Comparison of ENCODE assay signal across 20 cellular contexts in the genomic region with DNA sequence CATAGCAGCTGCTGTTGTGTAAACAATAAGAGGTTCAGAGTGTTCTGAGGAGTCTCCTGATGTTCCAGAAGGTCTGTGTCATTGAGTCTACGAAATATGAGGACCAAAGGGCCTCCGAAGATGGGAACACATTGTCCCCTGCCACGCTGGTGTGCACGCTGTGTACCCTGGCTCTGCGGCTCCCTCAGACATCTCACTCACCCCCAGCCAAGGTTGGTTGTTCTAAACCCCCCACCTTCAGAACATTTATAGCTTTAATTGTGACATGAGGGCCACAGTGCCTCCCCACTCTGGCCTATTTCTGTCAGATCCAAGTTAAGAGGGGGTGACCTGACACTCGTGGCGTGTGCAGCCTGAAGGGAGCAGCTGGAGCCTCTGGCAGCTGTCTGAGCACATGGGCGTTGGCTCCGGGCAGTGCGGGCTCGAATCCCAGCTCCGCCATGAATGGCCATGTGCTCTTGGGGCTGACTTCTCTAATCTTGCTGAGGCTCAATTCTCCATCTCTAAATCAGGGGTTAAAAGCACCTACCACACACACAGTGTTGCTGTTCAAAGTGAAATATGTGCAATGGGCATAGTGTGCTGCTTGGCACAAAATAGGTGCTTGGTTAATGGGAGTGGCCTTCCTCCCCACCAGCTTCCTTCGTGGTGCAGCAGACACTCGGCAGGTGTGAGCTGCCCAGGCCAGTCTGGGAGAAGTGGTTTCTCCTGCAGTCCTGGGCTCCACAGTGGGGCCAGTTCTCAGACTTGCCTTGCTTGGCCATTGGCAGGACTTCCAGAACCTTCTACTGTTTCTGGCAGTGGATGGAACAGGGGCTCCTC. TPM values are rescaled to one million over a fixed set of nuclear protein-coding genes. Genes with fewer than 3 reads are reported as not detected.
DNase-seq lines count a peak whose midpoint lies in the region; ATAC-seq, FAIRE-seq and TF ChIP-seq lines count a peak whose summit lies in the region.
"Had no signal": no experiment of that assay in that cellular context is flagged by ENCODE, and none has a peak within 500 bp of the region (broad histone marks: within the 10 kb centered on the region; RNA-seq: fewer than 3 reads in every experiment).

No MANE protein-coding gene starts in this region.

- no peak for ATAC-seq in Panc1
- peak; percentile 32 for ATAC-seq in effector memory CD8-positive, alpha-beta T cell (replicated peaks)
- ATAC-seq: activated CD8-positive, alpha-beta T cell treated with anti-CD3 and anti-CD28 coated beads, Interleukin-2, amount 10 ng/mL, durations not matched to agents 7 days and 5 days; activated T-cell treated with anti-CD3 and anti-CD28 coated beads, Interleukin-2, amount 50 U/mL, for 72 hours had no signal

- TF ChIP-seq POLR2A in lower leg skin (IDR thresholded peaks at IDR 0.05) (no peak), testis (IDR thresholded peaks at IDR 0.05) (no peak)

- TF ChIP-seq CTCF in Panc1 (IDR thresholded peaks at IDR 0.05) (no peak), lower leg skin (IDR thresholded peaks at IDR 0.05) (no peak), testis (IDR thresholded peaks at IDR 0.05) (no peak), D721Med (IDR thresholded peaks at IDR 0.05; ENCODE audit: insufficient read depth, missing control alignments) (no peak), smooth muscle cell (IDR thresholded peaks at IDR 0.05; ENCODE audit: borderline replicate concordance, insufficient read depth, poor library complexity, severe bottlenecking) (no peak)

- H2AFZ ChIP-seq in smooth muscle cell (ENCODE audit: low read depth): no peak overlapping the region

- peaks cover 0 to 10% of the 10 kb centered on the region in 2 donors for H3K27me3 Mint-ChIP-seq in effector memory CD8-positive, alpha-beta T cell
- H3K27me3 Mint-ChIP-seq: activated naive CD8-positive, alpha-beta T cell had no signal

- peaks cover 25% of the 10 kb centered on the region for H3K4me1 ChIP-seq in Panc1 (ENCODE audit: control insufficient read depth, insufficient read depth, low read length)
- H3K4me1 ChIP-seq in testis: peaks cover 17% of the 10 kb centered on the region
- H3K4me1 ChIP-seq in smooth muscle cell (ENCODE audit: low read depth): peaks cover 20% of the 10 kb centered on the region
- H3K4me1 ChIP-seq: HAP-1 had no signal

- H3K4me3 Mint-ChIP-seq in effector memory CD8-positive, alpha-beta T cell: no peak overlapping the region
- H3K4me3 Mint-ChIP-seq: activated CD8-positive, alpha-beta T cell treated with anti-CD3 and anti-CD28 coated beads, Interleukin-2, amount 10 ng/mL, durations not matched to agents 7 days and 5 days; activated naive CD8-positive, alpha-beta T cell; activated T-cell treated with anti-CD3 and anti-CD28 coated beads, Interleukin-2, amount 50 U/mL, for 72 hours; neural crest cell; T-helper 1 cell treated with Interleukin-12 subunit alpha and Interleukin-12 subunit beta and Interleukin-4 antibody, amounts not matched to agents 30 μg/mL and 1 μg/mL, for 36 hours had no signal

- no TSS peak for BruUV-seq in Panc1 (replicated peaks; lab: Mats Ljungman, UMichigan)

- H3K4me2 ChIP-seq in smooth muscle cell: no peak overlapping the region

- H4K20me1 ChIP-seq in smooth muscle cell (ENCODE audit: low read depth): no peaks in the 10 kb centered on the region

- no peak overlapping the region for H3K4me3 ChIP-seq in Panc1 (ENCODE audit: low read depth in 2 of 2, low read length in 2 of 2)
- no peak overlapping the region for H3K4me3 ChIP-seq in lower leg skin (ENCODE audit: low read depth, poor library complexity, severe bottlenecking)
- H3K4me3 ChIP-seq in testis: no peak overlapping the region
- no peak overlapping the region for H3K4me3 ChIP-seq in smooth muscle cell
- H3K4me3 ChIP-seq: HAP-1 had no signal

- H3K79me2 ChIP-seq in smooth muscle cell (ENCODE audit: low read depth): no peaks in the 10 kb centered on the region

- no peaks in the 10 kb centered on the region for H3K9me3 Mint-ChIP-seq in effector memory CD8-positive, alpha-beta T cell
- H3K9me3 Mint-ChIP-seq: activated T-cell treated with anti-CD3 and anti-CD28 coated beads, Interleukin-2, amount 50 U/mL, for 72 hours; neural crest cell; T-helper 1 cell treated with Interleukin-12 subunit alpha and Interleukin-12 subunit beta and Interleukin-4 antibody, amounts not matched to agents 30 μg/mL and 1 μg/mL, for 36 hours had no signal

- DNase-seq in Panc1 (ENCODE audit: low read depth, low spot score): no peak
- DNase-seq in effector memory CD8-positive, alpha-beta T cell: no peak
- peak; percentile 76 to 83 for DNase-seq in lower leg skin (ENCODE audit: low spot score in 2 of 2)
- peak; percentile 77 for DNase-seq in testis
- DNase-seq in kidney glomerular epithelial cell (lab: John Stamatoyannopoulos, UW): no peak
- no peak for DNase-seq in D721Med (ENCODE audit: insufficient read length, low spot score)
- DNase-seq in smooth muscle cell (lab: John Stamatoyannopoulos, UW; ENCODE audit: unreplicated experiment): no peak
- DNase-seq: activated CD8-positive, alpha-beta T cell treated with anti-CD3 and anti-CD28 coated beads, Interleukin-2, amount 10 ng/mL, durations not matched to agents 7 days and 5 days; activated T-cell treated with anti-CD3 and anti-CD28 coated beads, Interleukin-2, amount 50 U/mL, for 72 hours; cortex of kidney; glutamatergic neuron; KG1; NCI-H1105; NCI-H2107; NCI-H524; stimulated activated naive CD4-positive, alpha-beta T cell treated with Interleukin-2 at 50 U/mL for 16 hours had no signal

- no peaks in the 10 kb centered on the region for H3K36me3 Mint-ChIP-seq in effector memory CD8-positive, alpha-beta T cell (ENCODE audit: insufficient read depth)
- H3K36me3 Mint-ChIP-seq: activated naive CD8-positive, alpha-beta T cell had no signal

- CTCF ChIA-PET in Panc1 (lab: Charles Lee): no interaction called here

- no peaks in the 10 kb centered on the region for H3K9me3 ChIP-seq in Panc1 (ENCODE audit: control insufficient read depth, insufficient read depth, low read depth, low read length)
- H3K9me3 ChIP-seq in testis: no peaks in the 10 kb centered on the region
- H3K9me3 ChIP-seq in smooth muscle cell (replicated peaks; ENCODE audit: low read depth): no peaks in the 10 kb centered on the region
- H3K9me3 ChIP-seq: HAP-1 had no signal

- H3F3A ChIP-seq in smooth muscle cell (ENCODE audit: low read depth): peaks cover 10% of the 10 kb centered on the region

- H3K27me3 ChIP-seq in Panc1 (ENCODE audit: control insufficient read depth, insufficient read depth, low read length) (no peaks in the 10 kb centered on the region), testis (no peaks in the 10 kb centered on the region), smooth muscle cell (ENCODE audit: low read depth) (no peaks in the 10 kb centered on the region)

- in situ Hi-C loops in Panc1 (cut with HindIII; ENCODE audit: low pct_unique_long_range_greater_than_20kb, low sequenced_read_pairs): no loop called here

- FAIRE-seq in D721Med (lab: Jason Lieb, UNC): no peak

- peaks cover 18% of the 10 kb centered on the region in 2 donors for H3K4me1 Mint-ChIP-seq in effector memory CD8-positive, alpha-beta T cell (ENCODE audit: low read depth in 2 of 2)

- intact Hi-C loops in Panc1 (cut with micrococcal nuclease; ENCODE audit: unreplicated experiment): no loop called here
- intact Hi-C loops in lower leg skin (cut with DNase I; ENCODE audit: low total_unique reads): no loop called here
- intact Hi-C loops in testis (cut with DNase I; ENCODE audit: low total_unique reads): no loop called here

- H3K27ac ChIP-seq in Panc1 (ENCODE audit: low read length) (peak overlapping the region; percentile 51; the same call in 1 of the 2 replicates), testis (peak overlapping the region; percentile 84 to 94), smooth muscle cell (ENCODE audit: low read depth) (no peak overlapping the region)

- POLR2A ChIA-PET in Panc1 (lab: Charles Lee): no interaction called here

- H3K9ac ChIP-seq in smooth muscle cell (ENCODE audit: low read depth): no peak overlapping the region

- H3K36me3 ChIP-seq in Panc1 (ENCODE audit: control insufficient read depth, insufficient read depth, low read length): no peaks in the 10 kb centered on the region
- no peaks in the 10 kb centered on the region for H3K36me3 ChIP-seq in testis (ENCODE audit: low read depth, missing control alignments)
- H3K36me3 ChIP-seq in smooth muscle cell (ENCODE audit: low read depth): no peaks in the 10 kb centered on the region
- H3K36me3 ChIP-seq: HAP-1 had no signal

- 73 to 76% methylated on average over 14 of the region's 14 CpGs for WGBS in lower leg skin, 2 donors
- WGBS in testis, 2 donors: 47 to 59% methylated on average over 14 of the region's 14 CpGs
- 94% methylated on average over 14 of the region's 14 CpGs for WGBS in smooth muscle cell (ENCODE audit: low lambda C conversion rate)

- H3K27ac Mint-ChIP-seq in effector memory CD8-positive, alpha-beta T cell: no peak overlapping the region
- H3K27ac Mint-ChIP-seq: activated CD8-positive, alpha-beta T cell treated with anti-CD3 and anti-CD28 coated beads, Interleukin-2, amount 10 ng/mL, durations not matched to agents 7 days and 5 days; activated naive CD8-positive, alpha-beta T cell; activated T-cell treated with anti-CD3 and anti-CD28 coated beads, Interleukin-2, amount 50 U/mL, for 72 hours; T-helper 1 cell treated with Interleukin-12 subunit alpha and Interleukin-12 subunit beta and Interleukin-4 antibody, amounts not matched to agents 30 μg/mL and 1 μg/mL, for 36 hours had no signal

RNA-seq across cellular contexts. Expression of a gene that starts 39.7 kb away (rescaled TPM):
- total RNA-seq in Panc1 (2021; ENCODE audit: unreplicated experiment) (199 TPM), lower leg skin (100 to 1,000 TPM; 117 to 238 (median 145) TPM), testis (100 to 1,000 TPM; 401 to 461 TPM), smooth muscle cell (278 and 287 TPM in 2 replicates)
- 183 TPM for polyA plus RNA-seq in Panc1 (2012; ENCODE audit: insufficient read length)
- polyA plus RNA-seq in testis (ENCODE audit: insufficient read depth, low read depth, low replicate concordance) (224 TPM), smooth muscle cell (158 and 161 TPM in 2 replicates)

Comparison
In these comparisons a context has a peak if more than half of its experiments do, and no peak if none do; other contexts are left out.
1. DNase-seq: peak in lower leg skin (2 of 2) and testis (single experiment); none in Panc1 (single experiment), effector memory CD8-positive, alpha-beta T cell (0 of 3), kidney glomerular epithelial cell (single experiment), D721Med (single experiment) and smooth muscle cell (single experiment).